In the genomic region with DNA sequence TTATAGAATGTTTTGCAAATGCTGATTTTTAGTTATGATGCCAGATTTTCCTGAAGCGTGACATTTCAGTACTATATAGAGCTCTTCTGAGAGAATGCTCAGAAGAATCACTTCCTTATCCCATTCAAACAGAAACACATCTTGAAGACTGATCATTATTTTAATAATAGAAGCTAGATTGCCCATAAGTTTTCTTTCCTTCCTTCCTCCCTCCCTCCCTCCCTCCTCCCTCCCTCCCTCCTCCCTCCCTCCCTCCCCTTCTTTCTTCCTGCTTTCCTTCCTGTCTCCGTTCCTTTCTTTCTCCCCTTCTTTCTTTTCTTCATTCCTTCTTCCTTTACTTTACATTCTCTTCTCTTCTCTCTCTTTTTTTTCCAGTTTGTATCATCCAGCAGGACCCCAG, we compare ENCODE assay signal across 9 cellular contexts.
"Had no signal": no experiment of that assay in that cellular context is flagged by ENCODE, and none has a peak within 500 bp of the region (broad histone marks: within the 10 kb centered on the region; RNA-seq: fewer than 3 reads in every experiment).

No MANE protein-coding gene starts in this region.

- H3K4me3 Mint-ChIP-seq: HFFc6 had no signal

- H3K4me3 ChIP-seq: GM23248, HAP-1 had no signal

- DNase-seq: GM23248, GOT3, H7, HFFc6, IMR-90, KBM-7 had no signal

- H3K27ac ChIP-seq: GM23248, HL-60 had no signal

- H3K36me3 ChIP-seq: HAP-1 had no signal

- H3K4me1 ChIP-seq: HAP-1 had no signal

- H2AFZ ChIP-seq: GM23248 had no signal

- H3K9me3 ChIP-seq: HAP-1 had no signal

- H3K27ac Mint-ChIP-seq: HFFc6 had no signal

- ATAC-seq: HCT116 had no signal

- H3K9ac ChIP-seq: GM23248 had no signal
